In the genomic region with DNA sequence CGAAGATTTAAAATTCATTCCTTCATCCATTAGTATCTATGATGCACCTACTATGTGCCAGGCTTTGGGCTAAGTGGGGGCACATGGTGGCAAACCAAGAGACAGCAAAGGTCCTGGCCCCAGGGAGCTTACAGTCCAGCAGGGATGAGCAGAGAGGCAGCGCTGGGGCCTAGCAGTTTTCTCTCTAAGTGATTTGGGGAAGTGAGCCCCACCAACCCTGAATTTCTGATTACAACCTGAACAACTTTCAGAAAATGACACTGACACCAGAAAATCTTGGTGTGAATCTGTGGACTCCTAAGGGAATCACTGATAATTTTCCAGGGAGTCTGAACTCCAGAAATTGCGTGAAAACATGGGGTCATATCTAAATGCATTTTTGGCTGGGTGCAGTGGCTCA, we compare ENCODE assay signal across 11 cellular contexts.
"Had no signal": no experiment of that assay in that cellular context is flagged by ENCODE, and none has a peak within 500 bp of the region (broad histone marks: within the 10 kb centered on the region; RNA-seq: fewer than 3 reads in every experiment).

No MANE protein-coding gene starts in this region.

- H3K27ac ChIP-seq: GM23248 had no signal

- H2AFZ ChIP-seq: GM23248, GM23338 had no signal

- H3K9me3 ChIP-seq: HAP-1 had no signal

- H3K4me2 ChIP-seq: GM23338 had no signal

- ATAC-seq: GM23338, HCT116 had no signal

- H3K4me1 ChIP-seq: HAP-1 had no signal

- H3K36me3 ChIP-seq: HAP-1 had no signal

- H3K9ac ChIP-seq: GM23248 had no signal

- H3K4me3 ChIP-seq: GM23248, GM23338, HAP-1 had no signal

- DNase-seq: GM23248, GOT3, H7, H9, HCEC 1CT, HFFc6 had no signal

- FAIRE-seq: H1, H54 had no signal
